Comparison of ENCODE assay signal across 14 cellular contexts in the genomic region with DNA sequence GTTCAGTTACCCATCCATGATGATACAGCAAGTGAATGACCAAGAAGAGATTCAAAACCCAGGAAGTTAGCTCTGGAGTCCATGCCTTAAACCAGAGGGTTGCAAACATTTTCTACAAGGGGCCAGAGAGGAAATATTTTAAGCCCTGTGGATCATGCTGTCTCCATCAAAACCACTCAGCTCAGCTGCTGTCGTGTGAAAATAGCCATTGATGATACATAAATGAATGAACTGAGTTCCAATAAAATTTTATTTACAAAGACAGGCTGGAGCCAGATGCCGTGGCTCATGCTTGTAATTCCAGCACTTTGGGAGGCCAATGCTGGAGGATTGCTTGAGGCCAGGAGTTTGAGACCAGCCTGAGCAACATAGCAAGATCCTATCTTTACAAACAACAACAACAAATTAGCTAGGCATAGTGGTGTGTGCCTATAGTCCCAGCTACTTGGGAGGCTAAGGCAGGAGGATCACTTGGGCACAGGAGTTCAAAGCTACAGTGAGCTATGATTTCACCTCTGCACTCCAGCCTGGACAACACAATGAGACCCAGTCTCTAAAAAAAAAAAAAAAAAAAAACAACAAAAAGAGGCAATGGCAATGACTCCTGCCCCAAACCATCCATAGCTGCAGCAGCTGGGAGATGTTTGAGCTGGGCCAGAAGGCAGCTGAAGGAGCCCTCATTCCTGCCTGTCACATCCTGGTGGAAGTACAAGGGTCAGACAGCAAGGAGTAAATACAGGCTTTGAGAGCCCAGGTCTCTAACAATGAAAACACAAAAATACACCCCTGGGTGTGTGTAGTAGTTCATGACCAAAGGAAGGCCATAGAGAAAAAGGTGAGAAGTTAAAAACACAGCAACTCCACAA. TPM values are rescaled to one million over a fixed set of nuclear protein-coding genes. Genes with fewer than 3 reads are reported as not detected.
"Had no signal": no experiment of that assay in that cellular context is flagged by ENCODE, and none has a peak within 500 bp of the region (broad histone marks: within the 10 kb centered on the region; RNA-seq: fewer than 3 reads in every experiment).

No MANE protein-coding gene starts in this region.

- H3K36me3 Mint-ChIP-seq: T-cell had no signal

- H3K4me1 ChIP-seq: breast epithelium, parathyroid adenoma had no signal

- DNase-seq: activated CD4-positive, alpha-beta T cell treated with anti-CD3 and anti-CD28 coated beads, Interleukin-2, amount 50 U/mL, for 48 hours; activated naive CD4-positive, alpha-beta T cell treated with anti-CD3 and anti-CD28 coated beads for 36 hours; activated naive CD8-positive, alpha-beta T cell treated with anti-CD3 and anti-CD28 coated beads, Interleukin-2, amount 50 U/mL, for 24 hours; aorta; dorsolateral prefrontal cortex; mammary epithelial cell; stimulated activated CD4-positive, alpha-beta T cell treated with anti-CD3 and anti-CD28 coated beads, Interleukin-2, amount 100 ng/mL, for 48 hours; stimulated activated naive CD4-positive, alpha-beta T cell; T-cell; T-helper 9 cell had no signal

- H2AFZ ChIP-seq: parathyroid adenoma had no signal

- H3K4me1 Mint-ChIP-seq: activated naive CD8-positive, alpha-beta T cell treated with anti-CD3 and anti-CD28 coated beads, Interleukin-2, amount 50 U/mL, for 24 hours; T-cell had no signal

- H3K9me3 Mint-ChIP-seq: activated naive CD8-positive, alpha-beta T cell treated with anti-CD3 and anti-CD28 coated beads, Interleukin-2, amount 50 U/mL, for 24 hours had no signal

- H3K27me3 ChIP-seq: breast epithelium, tibial nerve had no signal

- H3K9ac ChIP-seq: parathyroid adenoma had no signal

- H3K4me3 ChIP-seq: breast epithelium, dorsolateral prefrontal cortex, tibial nerve had no signal

- H3K79me2 ChIP-seq: parathyroid adenoma had no signal

- H3K27ac ChIP-seq: dorsolateral prefrontal cortex, parathyroid adenoma, tibial nerve had no signal

- H3K27ac Mint-ChIP-seq: activated naive CD4-positive, alpha-beta T cell treated with anti-CD3 and anti-CD28 coated beads for 36 hours; activated naive CD8-positive, alpha-beta T cell treated with anti-CD3 and anti-CD28 coated beads, Interleukin-2, amount 50 U/mL, for 24 hours; activated T-helper 2 cell treated with anti-CD3 and anti-CD28 coated beads, Interferon-gamma antibody, Interleukin-2, Interleukin-4, amounts not matched to agents 10 μg/mL and 5 μg/mL and 100 μg/mL, durations not matched to agents 14 hours and 24 hours and 36 hours; T-cell had no signal

- H3K36me3 ChIP-seq: breast epithelium, tibial nerve had no signal

- H3K4me3 Mint-ChIP-seq: activated naive CD4-positive, alpha-beta T cell treated with anti-CD3 and anti-CD28 coated beads for 36 hours; activated naive CD8-positive, alpha-beta T cell treated with anti-CD3 and anti-CD28 coated beads, Interleukin-2, amount 50 U/mL, for 24 hours; T-cell had no signal

RNA-seq across cellular contexts. Expression of gene RIN2, which starts 44.0 kb away (rescaled TPM):
- total RNA-seq: activated naive CD4-positive, alpha-beta T cell treated with anti-CD3 and anti-CD28 coated beads for 36 hours; activated T-helper 2 cell treated with anti-CD3 and anti-CD28 coated beads, Interferon-gamma antibody, Interleukin-2, Interleukin-4, amounts not matched to agents 10 μg/mL and 5 μg/mL and 100 μg/mL, durations not matched to agents 14 hours and 24 hours and 36 hours had no signal
